In the genomic region with DNA sequence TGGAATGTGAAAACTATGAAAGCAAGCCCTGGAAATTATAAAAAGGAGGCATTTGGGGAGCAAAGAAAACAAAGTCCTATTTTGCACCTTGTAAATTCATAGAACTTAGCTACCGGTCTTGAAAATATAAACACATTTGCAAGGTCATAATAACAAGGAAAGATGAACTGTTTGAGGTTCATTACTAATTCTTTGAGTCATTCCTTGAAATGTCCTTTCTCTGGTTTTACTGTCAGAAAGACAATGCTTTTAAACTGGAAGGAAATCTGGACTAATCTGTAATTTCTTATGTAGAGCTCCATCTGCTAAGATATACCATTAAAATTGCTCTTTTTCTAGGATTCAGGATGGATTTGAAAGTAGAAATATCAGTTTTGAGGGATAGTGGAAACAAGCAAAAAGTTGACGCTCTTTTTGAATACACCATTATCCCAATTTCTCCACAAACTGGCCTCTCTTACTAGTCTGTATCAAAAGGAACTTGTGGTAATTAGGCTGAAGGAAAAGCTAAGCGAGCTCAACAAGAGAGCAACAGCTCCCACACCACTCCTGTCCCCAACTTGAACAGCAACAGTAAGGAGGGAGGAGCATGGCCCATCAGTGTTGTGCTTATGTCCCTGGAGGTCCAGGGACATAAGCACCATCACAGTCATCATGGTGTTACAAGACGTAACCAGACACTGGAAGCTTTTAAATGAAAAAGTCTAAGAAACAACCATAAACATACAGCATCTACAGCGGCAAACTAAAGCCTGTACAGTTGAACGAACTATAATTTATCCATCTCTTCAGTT, we compare ENCODE assay signal across 8 cellular contexts. TPM values are rescaled to one million over a fixed set of nuclear protein-coding genes. Genes with fewer than 3 reads are reported as not detected.
DNase-seq lines count a peak whose midpoint lies in the region; ATAC-seq and TF ChIP-seq lines count a peak whose summit lies in the region.

No MANE protein-coding gene starts in this region.

- H4K20me1 ChIP-seq in mammary epithelial cell (ENCODE audit: insufficient read depth, low read length), result no peaks in the 10 kb centered on the region

- H3K9ac ChIP-seq in NT2/D1 (ENCODE audit: insufficient read length, low read depth) (peak overlapping the region; percentile 93), mammary epithelial cell (ENCODE audit: insufficient read depth, low read length) (peak overlapping the region; percentile 98)

- peak overlapping the region; percentile 91 for H2AFZ ChIP-seq in mammary epithelial cell (ENCODE audit: low read depth, low read length)

- H3K9me3 Mint-ChIP-seq in memory B cell, result no peaks in the 10 kb centered on the region

- no peak for TF ChIP-seq POLR2A in vagina (IDR thresholded peaks at IDR 0.05)

- peaks cover 65% of the 10 kb centered on the region for H3K79me2 ChIP-seq in mammary epithelial cell (ENCODE audit: insufficient read depth, low read length)

- H3K27me3 Mint-ChIP-seq in memory B cell, result no peaks in the 10 kb centered on the region

- BruUV-seq in mammary epithelial cell (replicated peaks; lab: Mats Ljungman, UMichigan), result no TSS peak

- peaks cover 35% of the 10 kb centered on the region for H3K36me3 ChIP-seq in NT2/D1 (ENCODE audit: insufficient read depth, insufficient read length, low read length)
- H3K36me3 ChIP-seq in mammary epithelial cell (ENCODE audit: insufficient read depth, low read length), result peaks cover 4% of the 10 kb centered on the region
- peaks cover 0 to 13% of the 10 kb centered on the region in 2 donors for H3K36me3 ChIP-seq in vagina

- 28% methylated on average over 6 of the region's 6 CpGs for WGBS in mammary epithelial cell (ENCODE audit: low coverage, missing lambda C conversion rate)

- H3K27me3 ChIP-seq in NT2/D1 (ENCODE audit: insufficient read depth, insufficient read length) (no peaks in the 10 kb centered on the region), mammary epithelial cell (ENCODE audit: insufficient read depth, low read length) (no peaks in the 10 kb centered on the region), vagina (no peaks in the 10 kb centered on the region)

- dilution Hi-C loops in mammary epithelial cell (cut with HindIII; ENCODE audit: low sequenced_read_pairs), result no loop called here

- H3K4me1 ChIP-seq in NT2/D1 (ENCODE audit: insufficient read depth, insufficient read length), result no peaks in the 10 kb centered on the region
- H3K4me1 ChIP-seq in mammary epithelial cell (ENCODE audit: insufficient read depth, low read length), result peaks cover 28% of the 10 kb centered on the region
- H3K4me1 ChIP-seq in vagina, result peaks cover 39% of the 10 kb centered on the region

- H3K4me3 Mint-ChIP-seq in memory B cell, result peak overlapping the region; percentile 98

- DNase-seq in AG10803 (ENCODE audit: low read depth) (peak; percentile 20), GM13977 (ENCODE audit: low spot score) (peak; percentile 41), NT2/D1 (ENCODE audit: low read depth, low spot score) (no peak), mammary epithelial cell (peak; percentile 8), memory B cell (ENCODE audit: low spot score in 2 of 2) (no peak), vagina (ENCODE audit: extremely low spot score in 2 of 2) (no peak)

- peaks cover 14% of the 10 kb centered on the region for H3K36me3 Mint-ChIP-seq in memory B cell

- H3K9me3 ChIP-seq in NT2/D1 (ENCODE audit: insufficient read depth, low read length), result no peaks in the 10 kb centered on the region
- H3K9me3 ChIP-seq in mammary epithelial cell (replicated peaks; ENCODE audit: insufficient read depth, low read length), result no peaks in the 10 kb centered on the region
- H3K9me3 ChIP-seq in vagina, result no peaks in the 10 kb centered on the region

- intact Hi-C loops in mammary epithelial cell (cut with micrococcal nuclease) (loop anchor here (2.0 to 10.0 kb wide), 4 partner anchors 180 to 450 kb away; a partner anchor contains a TSS), vagina (cut with DNase I) (no loop called here)

- H3K27ac ChIP-seq in mammary epithelial cell (ENCODE audit: insufficient read depth, low read depth, low read length), result peak overlapping the region; percentile 95
- H3K27ac ChIP-seq in vagina, result peak overlapping the region; percentile 72

- CTCF ChIA-PET in mammary epithelial cell (lab: Charles Lee; ENCODE audit: low non-redundant PET), result interaction anchor here (0.5 kb wide), 1 partner anchor 56 kb away, joined by 19 read pairs; no protein-coding TSS in a partner anchor

- TF ChIP-seq CTCF in AG10803 (conservative IDR thresholded peaks at IDR 0.05; ENCODE audit: low read length) (no peak), GM13977 (IDR thresholded peaks at IDR 0.05; ENCODE audit: extremely low read depth, insufficient read depth, missing control alignments) (no peak), mammary epithelial cell (conservative IDR thresholded peaks at IDR 0.05 in 1 of 2, IDR thresholded peaks at IDR 0.05 in 1 of 2; ENCODE audit: extremely low read depth in 1 of 2, insufficient read depth in 1 of 2, low read depth in 1 of 2, low read length in 2 of 2) (no peak), vagina (IDR thresholded peaks at IDR 0.05) (no peak)

- peak overlapping the region; percentile 71 for H3K4me2 ChIP-seq in mammary epithelial cell (ENCODE audit: insufficient read depth, low read depth, low read length)

- in situ Hi-C loops in GM13977 (cut with MboI; ENCODE audit: low pct_unique_long_range_greater_than_20kb, low sequenced_read_pairs, unreplicated experiment) (no loop called here), mammary epithelial cell (cut with MboI; ENCODE audit: low sequenced_read_pairs in 2 of 2) (loop anchor here in 1 of 2 donors (10.0 kb wide), 1 partner anchor 280 kb away; no protein-coding TSS in a partner anchor)

- H3K4me3 ChIP-seq in AG10803 (ENCODE audit: low read length) (peak overlapping the region; percentile 96), NT2/D1 (ENCODE audit: insufficient read length, low read depth) (peak overlapping the region; percentile 88), mammary epithelial cell (replicated peaks in 1 of 3; ENCODE audit: insufficient read depth in 1 of 3, low read depth in 2 of 3, low read length in 3 of 3) (peak overlapping the region; percentile 66 to 96 (median 85)), vagina (peak overlapping the region; percentile 62 to 77)

- ATAC-seq in memory B cell (ENCODE audit: low read depth) (no peak), HG03571 (IDR thresholded peaks at IDR 0.05; ENCODE audit: unreplicated experiment) (no peak), GM21360 (IDR thresholded peaks at IDR 0.05; ENCODE audit: unreplicated experiment) (no peak)

- H3K4me1 Mint-ChIP-seq in memory B cell, result peaks cover 32% of the 10 kb centered on the region

- peak overlapping the region; percentile 91 for H3K27ac Mint-ChIP-seq in memory B cell

RNA-seq across cellular contexts. Expression of a gene that starts 1.2 kb away (rescaled TPM):
- total RNA-seq in mammary epithelial cell, result 10 to 100 TPM; 31.5 to 44.3 TPM
- polyA plus RNA-seq in mammary epithelial cell, result 42.5 TPM
- polyA minus RNA-seq in mammary epithelial cell, result 33.5 TPM
- total RNA-seq in vagina, result 25.5 TPM

RNA-seq across cellular contexts. Expression of a gene that starts 44.8 kb away (rescaled TPM):
- total RNA-seq in mammary epithelial cell (10 to 100 TPM; 19.1 to 21.8 TPM), vagina (19.4 TPM)
- 10.5 TPM for polyA plus RNA-seq in mammary epithelial cell
- 29.5 TPM for polyA minus RNA-seq in mammary epithelial cell

Comparison
In these comparisons a context has a peak if more than half of its experiments do, and no peak if none do; other contexts are left out.
1. DNase-seq: peak in AG10803 (single experiment), GM13977 (single experiment) and mammary epithelial cell (single experiment); none in NT2/D1 (single experiment), memory B cell (0 of 2) and vagina (0 of 2).
2. Peak in every context shown above with its lines, with median percentiles within 50 percentile points of each other: H3K4me3 ChIP-seq.